In the genomic region with DNA sequence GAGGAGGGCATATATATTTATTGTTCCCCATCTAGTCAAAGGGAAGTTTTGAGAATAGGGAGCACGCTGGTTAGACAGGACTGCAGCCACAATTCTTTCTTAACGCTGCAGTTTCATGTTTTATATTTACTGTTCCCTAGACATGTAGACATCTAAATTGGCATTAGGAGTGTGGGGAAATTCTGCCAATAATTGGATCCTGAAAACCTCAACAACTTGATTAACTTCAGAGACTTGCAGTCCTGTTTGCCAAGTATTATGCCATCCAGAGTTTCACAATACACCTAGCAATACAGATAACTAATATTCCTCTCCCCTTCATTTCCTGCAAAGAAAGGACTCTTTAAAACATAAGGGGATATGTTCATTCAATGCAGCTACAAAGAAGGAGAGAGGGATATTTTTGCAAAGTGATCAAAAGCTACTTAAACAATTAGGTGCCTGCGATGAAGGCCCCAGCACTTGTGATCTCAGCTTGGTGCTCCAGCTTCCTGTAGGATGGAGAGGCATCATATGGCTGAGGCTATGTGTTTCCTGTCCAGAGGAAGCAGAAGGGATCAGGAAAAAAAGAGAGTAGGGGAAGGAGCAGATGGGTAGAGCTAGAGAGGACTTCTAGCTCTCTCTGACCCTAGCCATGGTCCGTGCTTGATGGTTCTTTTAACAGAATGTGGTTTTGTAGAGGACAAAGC, we compare ENCODE assay signal across 22 cellular contexts.
"Had no signal": no experiment of that assay in that cellular context is flagged by ENCODE, and none has a peak within 500 bp of the region (broad histone marks: within the 10 kb centered on the region; RNA-seq: fewer than 3 reads in every experiment).

No MANE protein-coding gene starts in this region.

- H3K4me3 Mint-ChIP-seq: activated naive CD4-positive, alpha-beta T cell treated with anti-CD3 and anti-CD28 coated beads, Interleukin-2, amount 50 U/mL, for 24 hours; activated T-cell treated with anti-CD3 and anti-CD28 coated beads, Interleukin-2, amount 50 U/mL, for 4 hours; dendritic cell treated with granulocyte-macrophage colony-stimulating factor and Interleukin-4, amounts not matched to agents 40 ng/mL and 50 ng/mL, for 4 days; neural crest cell; stimulated activated effector memory CD8-positive, alpha-beta T cell treated with anti-CD3 and anti-CD28 coated beads, Interleukin-12 subunit alpha, Interleukin-12 subunit beta, amount 100 ng/mL, for 72 hours had no signal

- FAIRE-seq: keratinocyte had no signal

- ATAC-seq: activated T-cell treated with anti-CD3 and anti-CD28 coated beads, Interleukin-2, amount 50 U/mL, for 4 hours; gastrocnemius medialis; sciatic nerve; stimulated activated effector memory CD8-positive, alpha-beta T cell treated with anti-CD3 and anti-CD28 coated beads, Interleukin-12 subunit alpha, Interleukin-12 subunit beta, amount 100 ng/mL, for 72 hours had no signal

- H3K27me3 ChIP-seq: gastrocnemius medialis, upper lobe of left lung had no signal

- H3K9me3 Mint-ChIP-seq: activated naive CD4-positive, alpha-beta T cell treated with anti-CD3 and anti-CD28 coated beads, Interleukin-2, amount 50 U/mL, for 24 hours; activated T-cell treated with anti-CD3 and anti-CD28 coated beads, Interleukin-2, amount 50 U/mL, for 4 hours; dendritic cell treated with granulocyte-macrophage colony-stimulating factor and Interleukin-4, amounts not matched to agents 40 ng/mL and 50 ng/mL, for 4 days; neural crest cell; stimulated activated effector memory CD8-positive, alpha-beta T cell treated with anti-CD3 and anti-CD28 coated beads, Interleukin-12 subunit alpha, Interleukin-12 subunit beta, amount 100 ng/mL, for 72 hours had no signal

- H3K4me1 Mint-ChIP-seq: activated naive CD4-positive, alpha-beta T cell treated with anti-CD3 and anti-CD28 coated beads, Interleukin-2, amount 50 U/mL, for 24 hours; neural crest cell; stimulated activated effector memory CD8-positive, alpha-beta T cell treated with anti-CD3 and anti-CD28 coated beads, Interleukin-12 subunit alpha, Interleukin-12 subunit beta, amount 100 ng/mL, for 72 hours had no signal

- H3K36me3 ChIP-seq: cardiac muscle cell, gastrocnemius medialis, thoracic aorta, upper lobe of left lung had no signal

- H3K9me3 ChIP-seq: gastrocnemius medialis, thoracic aorta, upper lobe of left lung had no signal

- H3K27ac Mint-ChIP-seq: activated naive CD4-positive, alpha-beta T cell treated with anti-CD3 and anti-CD28 coated beads, Interleukin-2, amount 50 U/mL, for 24 hours; dendritic cell treated with granulocyte-macrophage colony-stimulating factor and Interleukin-4, amounts not matched to agents 40 ng/mL and 50 ng/mL, for 4 days; progenitor cell of endocrine pancreas; stimulated activated effector memory CD8-positive, alpha-beta T cell treated with anti-CD3 and anti-CD28 coated beads, Interleukin-12 subunit alpha, Interleukin-12 subunit beta, amount 100 ng/mL, for 72 hours had no signal

- H3K4me3 ChIP-seq: cardiac muscle cell, gastrocnemius medialis, thoracic aorta, upper lobe of left lung had no signal

- H3K36me3 Mint-ChIP-seq: activated naive CD4-positive, alpha-beta T cell treated with anti-CD3 and anti-CD28 coated beads, Interleukin-2, amount 50 U/mL, for 24 hours; stimulated activated effector memory CD8-positive, alpha-beta T cell treated with anti-CD3 and anti-CD28 coated beads, Interleukin-12 subunit alpha, Interleukin-12 subunit beta, amount 100 ng/mL, for 72 hours had no signal

- H3K27ac ChIP-seq: cardiac muscle cell, epithelial cell of prostate, gastrocnemius medialis, thoracic aorta, upper lobe of left lung, VCaP had no signal

- DNase-seq: activated CD4-positive, alpha-beta T cell treated with anti-CD3 and anti-CD28 coated beads, Interleukin-2, amount 50 U/mL, for 1 hour; activated CD4-positive, CD25-positive, alpha-beta regulatory T cell treated with anti-CD3 and anti-CD28 coated beads, Interleukin-2, amount 50 U/mL, for 72 hours; activated CD8-positive, alpha-beta memory T cell treated with anti-CD3 and anti-CD28 coated beads, Interleukin-2, amount 50 U/mL, for 4 hours; activated T-cell treated with anti-CD3 and anti-CD28 coated beads, Interleukin-2, amount 50 U/mL, for 4 hours; effector memory CD4-positive, alpha-beta T cell; gastrocnemius medialis; head of caudate nucleus; stimulated activated CD4-positive, alpha-beta T cell treated with anti-CD3 and anti-CD28 coated beads, Interleukin-4, amount 100 ng/mL, for 24 hours; SW 1271; T-helper 2 cell; upper lobe of left lung had no signal
